ENCODE assay signal across 8 cellular contexts in the genomic region with DNA sequence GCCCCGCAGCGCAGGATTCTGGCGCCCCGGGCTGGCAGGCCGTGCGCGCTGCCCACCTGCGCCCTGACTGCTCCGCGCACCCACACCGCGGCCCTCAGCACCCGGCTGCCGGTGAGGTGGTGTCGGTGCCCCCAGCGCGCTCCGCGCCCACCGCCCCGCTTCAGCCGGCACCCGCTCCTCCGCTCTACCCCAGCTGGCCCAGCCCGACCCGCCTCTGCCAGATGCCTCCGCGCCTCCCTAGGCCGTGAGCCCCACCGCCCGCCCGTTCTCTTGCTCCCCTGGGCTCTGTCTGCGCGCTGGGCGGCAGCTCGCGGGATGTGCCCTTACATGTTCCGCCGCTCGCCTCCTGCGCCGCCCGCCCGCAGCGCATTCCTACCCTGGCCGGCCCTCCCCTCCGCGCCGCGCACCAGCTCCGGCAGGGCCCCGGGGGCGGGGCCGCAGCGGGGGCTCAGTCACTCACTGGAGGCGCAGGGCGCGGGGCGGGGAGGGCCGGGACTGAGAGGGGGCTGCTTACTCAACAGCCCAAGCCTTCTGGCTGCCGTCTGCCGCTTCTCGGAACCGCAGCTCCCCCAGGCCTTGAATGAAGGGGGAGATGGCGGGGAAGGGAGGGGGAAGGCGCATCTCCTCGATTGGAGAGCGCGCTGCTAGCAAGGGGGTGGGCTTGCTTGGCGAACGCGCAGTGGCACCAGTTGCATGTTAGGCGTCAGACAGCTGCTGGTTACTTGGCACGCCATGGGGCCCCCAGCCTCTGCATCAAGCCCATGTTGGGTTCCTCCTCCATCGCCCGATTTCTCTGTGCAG. TPM values are rescaled to one million over a fixed set of nuclear protein-coding genes. Genes with fewer than 3 reads are reported as not detected.
DNase-seq lines count a peak whose midpoint lies in the region; ATAC-seq and TF ChIP-seq lines count a peak whose summit lies in the region.

PHLDA3 (minus strand) TSS at position 345 of the 801 bp plus-strand sequence. CDS start 402 bp downstream, outside the sequence.

- peak within 1 kb of the TSS; percentile 62 for H3K27ac ChIP-seq in 22Rv1

- peak within 1 kb of the TSS; percentile 80 for H3K27ac Mint-ChIP-seq in endothelial cell (ENCODE audit: unreplicated experiment)
- H3K27ac Mint-ChIP-seq in memory B cell, result no peak within 1 kb of the TSS
- no peak within 1 kb of the TSS for H3K27ac Mint-ChIP-seq in stimulated activated naive B cell treated with anti-CD40 and anti-IgM and Interleukin-4, amounts not matched to agents 10 μg/mL and 1 μg/mL and 100 μg/mL, for 72 hours

- H3K9me3 Mint-ChIP-seq in endothelial cell (ENCODE audit: unreplicated experiment), result no peaks in the 10 kb centered on the region
- H3K9me3 Mint-ChIP-seq in memory B cell, result no peaks in the 10 kb centered on the region
- H3K9me3 Mint-ChIP-seq in stimulated activated naive B cell treated with anti-CD40 and anti-IgM and Interleukin-4, amounts not matched to agents 10 μg/mL and 1 μg/mL and 100 μg/mL, for 72 hours, result no peaks in the 10 kb centered on the region

- DNase-seq in NCI-H2107 treated with DMSO at 0.1 percent for 48 hours (lab: John Stamatoyannopoulos, UW; ENCODE audit: unreplicated experiment) (peak; percentile 48), endothelial cell (ENCODE audit: low spot score) (peak; percentile 65), memory B cell (ENCODE audit: low spot score in 2 of 2) (no peak)
- peak; percentile 25 for DNase-seq in activated CD4-positive, alpha-beta T cell treated with anti-CD3 and anti-CD28 coated beads, Interleukin-2, amount 50 U/mL, for 1 hour
- no peak for DNase-seq in stimulated activated naive B cell treated with anti-CD40 and anti-IgM and Interleukin-4, amounts not matched to agents 10 μg/mL and 1 μg/mL and 100 μg/mL, for 72 hours

- H3K27me3 Mint-ChIP-seq in endothelial cell (ENCODE audit: unreplicated experiment) (peaks cover 13% of the 10 kb centered on the region), memory B cell (peaks cover 36% of the 10 kb centered on the region)
- H3K27me3 Mint-ChIP-seq in stimulated activated naive B cell treated with anti-CD40 and anti-IgM and Interleukin-4, amounts not matched to agents 10 μg/mL and 1 μg/mL and 100 μg/mL, for 72 hours, result peaks cover 56 to 82% of the 10 kb centered on the region in 2 donors

- H3K4me1 Mint-ChIP-seq in endothelial cell (ENCODE audit: unreplicated experiment) (peaks cover 16% of the 10 kb centered on the region), memory B cell (no peaks in the 10 kb centered on the region)
- peaks cover 1 to 13% of the 10 kb centered on the region in 2 donors for H3K4me1 Mint-ChIP-seq in stimulated activated naive B cell treated with anti-CD40 and anti-IgM and Interleukin-4, amounts not matched to agents 10 μg/mL and 1 μg/mL and 100 μg/mL, for 72 hours

- TF ChIP-seq CTCF in 22Rv1 (IDR thresholded peaks at IDR 0.05) (no peak), endothelial cell (IDR thresholded peaks at IDR 0.05; ENCODE audit: unreplicated experiment) (no peak)

- H3K4me3 Mint-ChIP-seq in endothelial cell (ENCODE audit: unreplicated experiment) (peak within 1 kb of the TSS; percentile 91), memory B cell (peak within 1 kb of the TSS; percentile 73)
- peak within 1 kb of the TSS; percentile 78 to 81 for H3K4me3 Mint-ChIP-seq in stimulated activated naive B cell treated with anti-CD40 and anti-IgM and Interleukin-4, amounts not matched to agents 10 μg/mL and 1 μg/mL and 100 μg/mL, for 72 hours

- peaks cover 19% of the 10 kb centered on the region for H3K36me3 Mint-ChIP-seq in endothelial cell (ENCODE audit: low read depth, unreplicated experiment)
- H3K36me3 Mint-ChIP-seq in memory B cell, result no peaks in the 10 kb centered on the region
- H3K36me3 Mint-ChIP-seq in stimulated activated naive B cell treated with anti-CD40 and anti-IgM and Interleukin-4, amounts not matched to agents 10 μg/mL and 1 μg/mL and 100 μg/mL, for 72 hours, result no peaks in the 10 kb centered on the region

- ATAC-seq in GM18502 (IDR thresholded peaks at IDR 0.05; ENCODE audit: poor library complexity, unreplicated experiment), result peak; percentile 88
- ATAC-seq in HG02870 (IDR thresholded peaks at IDR 0.05; ENCODE audit: unreplicated experiment), result peak; percentile 77
- peak; percentile 57 for ATAC-seq in memory B cell (ENCODE audit: low read depth)
- peak; percentile 74 for ATAC-seq in stimulated activated naive B cell treated with anti-CD40 and anti-IgM and Interleukin-4, amounts not matched to agents 10 μg/mL and 1 μg/mL and 100 μg/mL, for 72 hours (replicated peaks)

RNA-seq across cellular contexts. Expression of gene PHLDA3, which starts in this region (rescaled TPM):
- 25.0 TPM for total RNA-seq in endothelial cell (ENCODE audit: unreplicated experiment)

Comparison
In these comparisons a context has a peak if more than half of its experiments do, and no peak if none do; other contexts are left out.
1. DNase-seq: peak in NCI-H2107 treated with DMSO at 0.1 percent for 48 hours (single experiment), activated CD4-positive, alpha-beta T cell treated with anti-CD3 and anti-CD28 coated beads, Interleukin-2, amount 50 U/mL, for 1 hour (single experiment) and endothelial cell (single experiment); none in memory B cell (0 of 2) and stimulated activated naive B cell treated with anti-CD40 and anti-IgM and Interleukin-4, amounts not matched to agents 10 μg/mL and 1 μg/mL and 100 μg/mL, for 72 hours (single experiment).
2. Peak in every context shown above with its lines, with median percentiles within 50 percentile points of each other: ATAC-seq and H3K4me3 Mint-ChIP-seq.